8 cellular contexts compared by ENCODE assay signal in genomic region chr2:169038338-169038757, GRCh38. TPM values are rescaled to one million over a fixed set of nuclear protein-coding genes. Genes with fewer than 3 reads are reported as not detected.
DNase-seq lines count a peak whose midpoint lies in the region; ATAC-seq and TF ChIP-seq lines count a peak whose summit lies in the region.

No MANE protein-coding gene starts in this region.

- peaks cover 21% of the 10 kb centered on the region for H3K9me3 Mint-ChIP-seq in activated CD4-positive, alpha-beta T cell treated with anti-CD3 and anti-CD28 coated beads, Interleukin-2, amount 10 ng/mL, durations not matched to agents 7 days and 5 days

- in situ Hi-C loops in HAP-1 (cut with MboI; ENCODE audit: low sequenced_read_pairs): no loop called here

- H3K4me3 ChIP-seq in choroid plexus epithelial cell (ENCODE audit: low read depth, low read length): no peak overlapping the region
- H3K4me3 ChIP-seq in BE2C (ENCODE audit: low read depth, low read length): no peak overlapping the region
- no peak overlapping the region for H3K4me3 ChIP-seq in HAP-1

- H3K36me3 ChIP-seq in BE2C: no peaks in the 10 kb centered on the region
- H3K36me3 ChIP-seq in HAP-1 (replicated peaks): no peaks in the 10 kb centered on the region

- CTCF ChIA-PET in activated CD4-positive, alpha-beta T cell treated with anti-CD3 and anti-CD28 coated beads, Interleukin-2, amount 10 ng/mL, durations not matched to agents 7 days and 5 days (lab: Charles Lee): no interaction called here

- POLR2A ChIA-PET in activated CD4-positive, alpha-beta T cell treated with anti-CD3 and anti-CD28 coated beads, Interleukin-2, amount 10 ng/mL, durations not matched to agents 7 days and 5 days (lab: Charles Lee): no interaction called here

- H3K27ac Mint-ChIP-seq in activated CD4-positive, alpha-beta T cell treated with anti-CD3 and anti-CD28 coated beads, Interleukin-2, amount 10 ng/mL, durations not matched to agents 7 days and 5 days: no peak overlapping the region

- TF ChIP-seq CTCF in GM20000 (IDR thresholded peaks at IDR 0.05; ENCODE audit: extremely low read depth, missing control alignments) (no peak), choroid plexus epithelial cell (conservative IDR thresholded peaks at IDR 0.05; ENCODE audit: low read depth, low read length) (no peak), BE2C (IDR thresholded peaks at IDR 0.05; ENCODE audit: low read depth, low read length) (no peak)

- peaks cover 13% of the 10 kb centered on the region for H3K4me1 Mint-ChIP-seq in activated CD4-positive, alpha-beta T cell treated with anti-CD3 and anti-CD28 coated beads, Interleukin-2, amount 10 ng/mL, durations not matched to agents 7 days and 5 days

- H3K9me3 ChIP-seq in BE2C: no peaks in the 10 kb centered on the region
- H3K9me3 ChIP-seq in HAP-1: no peaks in the 10 kb centered on the region

- no peak overlapping the region for H3K4me3 Mint-ChIP-seq in activated CD4-positive, alpha-beta T cell treated with anti-CD3 and anti-CD28 coated beads, Interleukin-2, amount 10 ng/mL, durations not matched to agents 7 days and 5 days

- H3K27me3 Mint-ChIP-seq in activated CD4-positive, alpha-beta T cell treated with anti-CD3 and anti-CD28 coated beads, Interleukin-2, amount 10 ng/mL, durations not matched to agents 7 days and 5 days: no peaks in the 10 kb centered on the region

- peaks cover 7% of the 10 kb centered on the region for H3K36me3 Mint-ChIP-seq in activated CD4-positive, alpha-beta T cell treated with anti-CD3 and anti-CD28 coated beads, Interleukin-2, amount 10 ng/mL, durations not matched to agents 7 days and 5 days (ENCODE audit: low read depth)

- no peaks in the 10 kb centered on the region for H3K4me1 ChIP-seq in BE2C
- H3K4me1 ChIP-seq in HAP-1: no peaks in the 10 kb centered on the region

- peak; percentile 61 for ATAC-seq in HG03469 (IDR thresholded peaks at IDR 0.05; ENCODE audit: unreplicated experiment)

- peak; percentile 45 to 56 for DNase-seq in AML-193 (lab: John Stamatoyannopoulos, UW)
- peak; percentile 19 for DNase-seq in GM20000 (ENCODE audit: low spot score)
- DNase-seq in choroid plexus epithelial cell (ENCODE audit: low read depth): peak; percentile 73
- DNase-seq in BE2C: no peak
- no peak for DNase-seq in DMS 273 treated with DMSO at 0.1 percent for 48 hours (lab: John Stamatoyannopoulos, UW)
- DNase-seq in activated CD4-positive, alpha-beta T cell treated with anti-CD3 and anti-CD28 coated beads, Interleukin-2, amount 10 ng/mL, durations not matched to agents 7 days and 5 days: no peak
- no peak for DNase-seq in HAP-1 (ENCODE audit: low spot score in 2 of 2)

- H3K27me3 ChIP-seq in BE2C (no peaks in the 10 kb centered on the region), HAP-1 (ENCODE audit: low read depth) (no peaks in the 10 kb centered on the region)

RNA-seq across cellular contexts. Expression of gene ABCB11, which starts 7.2 kb away (rescaled TPM):
- not detected for polyA plus RNA-seq in BE2C (2012; ENCODE audit: insufficient read depth, insufficient read length, low read depth)
- total RNA-seq in activated CD4-positive, alpha-beta T cell treated with anti-CD3 and anti-CD28 coated beads, Interleukin-2, amount 10 ng/mL, durations not matched to agents 7 days and 5 days: under 1 TPM in 1 of 2 experiments, not detected in 1; 0.20 TPM

RNA-seq across cellular contexts. Expression of gene DHRS9, which starts 31.0 kb away (rescaled TPM):
- polyA plus RNA-seq in BE2C (2012; ENCODE audit: insufficient read depth, insufficient read length, low read depth): not detected
- not detected for total RNA-seq in activated CD4-positive, alpha-beta T cell treated with anti-CD3 and anti-CD28 coated beads, Interleukin-2, amount 10 ng/mL, durations not matched to agents 7 days and 5 days

Comparison
In these comparisons a context has a peak if more than half of its experiments do, and no peak if none do; other contexts are left out.
1. DNase-seq: peak in AML-193 (2 of 2), GM20000 (single experiment) and choroid plexus epithelial cell (single experiment); none in BE2C (single experiment), DMS 273 treated with DMSO at 0.1 percent for 48 hours (single experiment), activated CD4-positive, alpha-beta T cell treated with anti-CD3 and anti-CD28 coated beads, Interleukin-2, amount 10 ng/mL, durations not matched to agents 7 days and 5 days (single experiment) and HAP-1 (0 of 2).